17 cellular contexts compared by ENCODE assay signal in genomic region chrX:37763400-37763799, GRCh38. TPM values are rescaled to one million over a fixed set of nuclear protein-coding genes. Genes with fewer than 3 reads are reported as not detected.
DNase-seq lines count a peak whose midpoint lies in the region; ATAC-seq, FAIRE-seq and TF ChIP-seq lines count a peak whose summit lies in the region.
"Had no signal": no experiment of that assay in that cellular context is flagged by ENCODE, and none has a peak within 500 bp of the region (broad histone marks: within the 10 kb centered on the region; RNA-seq: fewer than 3 reads in every experiment).

No MANE protein-coding gene starts in this region.

- no peaks in the 10 kb centered on the region for H3F3A ChIP-seq in OCI-LY1 (ENCODE audit: insufficient read depth, low read length)

- H3K9me3 ChIP-seq in BLaER1: peaks cover 16% of the 10 kb centered on the region
- no peaks in the 10 kb centered on the region for H3K9me3 ChIP-seq in OCI-LY1 (ENCODE audit: low read length)
- H3K9me3 ChIP-seq: Peyer's patch had no signal

- H3K27ac ChIP-seq in BLaER1: peak overlapping the region; percentile 5; the same call in 1 of the 2 replicates
- H3K27ac ChIP-seq in OCI-LY1 (ENCODE audit: low read depth, low read length, poor library complexity, severe bottlenecking): peak overlapping the region; percentile 67

- no peaks in the 10 kb centered on the region for H3K9me2 ChIP-seq in OCI-LY1 (ENCODE audit: low read depth, low read length)

- H3K27me3 Mint-ChIP-seq in naive B cell: no peaks in the 10 kb centered on the region

- H3K4me2 ChIP-seq in BLaER1 (0 out of 2 replicates have a peak overlapping the region, but pooled peaks have one; percentile 6), OCI-LY1 (ENCODE audit: low read length) (no peak overlapping the region; the same call in 1 of the 2 replicates)

- H3K4me1 ChIP-seq in BLaER1 (peaks cover 21% of the 10 kb centered on the region), OCI-LY1 (ENCODE audit: insufficient read depth, low read length, severe bottlenecking) (peaks cover 16% of the 10 kb centered on the region)
- H3K4me1 ChIP-seq: Peyer's patch had no signal

- DNase-seq in GM12891 (ENCODE audit: insufficient read length, low spot score) (no peak), naive B cell (peak; percentile 30), A172 (ENCODE audit: low spot score) (no peak), glomerular visceral epithelial cell (ENCODE audit: extremely low spot score) (no peak)
- DNase-seq in stimulated activated CD4-positive, alpha-beta T cell treated with anti-CD3 and anti-CD28 coated beads, Interleukin-1b, Interleukin-23, amount 100 ng/mL, for 48 hours: no peak
- DNase-seq: GOT3, Karpas-422, MM.1S, NCI-H1105, NCI-H1694 treated with DMSO at 0.1 percent for 48 hours, NCI-H345, Peyer's patch, SHP77 had no signal

- no peaks in the 10 kb centered on the region for H3K36me3 ChIP-seq in BLaER1
- no peaks in the 10 kb centered on the region for H3K36me3 ChIP-seq in OCI-LY1 (ENCODE audit: insufficient read depth, low read length)
- H3K36me3 ChIP-seq: Peyer's patch had no signal

- TF ChIP-seq CTCF in OCI-LY1 (IDR thresholded peaks at IDR 0.05; ENCODE audit: low read length): no peak

- no peaks in the 10 kb centered on the region for H3K79me2 ChIP-seq in OCI-LY1 (ENCODE audit: insufficient read depth, low read length)

- ATAC-seq in naive B cell (ENCODE audit: low read depth in 2 of 2): peak; percentile 88 to 91
- ATAC-seq: SK-N-SH treated with all-trans-retinoic acid at 6 μM for 48 hours had no signal

- H3K4me3 Mint-ChIP-seq in naive B cell: peak overlapping the region in 5 of 8 donors; percentile 32 to 57 (median 45)

- TF ChIP-seq POLR2A in GM12891 (IDR thresholded peaks at IDR 0.05; ENCODE audit: low read depth, low read length): no peak

- H3K27me3 ChIP-seq in BLaER1 (no peaks in the 10 kb centered on the region), OCI-LY1 (ENCODE audit: insufficient read depth, low read length) (no peaks in the 10 kb centered on the region)
- H3K27me3 ChIP-seq: Peyer's patch had no signal

- H3K4me1 Mint-ChIP-seq in naive B cell: peaks cover 43 to 59% (median 54%) of the 10 kb centered on the region in 3 donors

- peak; percentile 95 for FAIRE-seq in GM12891 (lab: Jason Lieb, UNC)

- H3K4me3 ChIP-seq in BLaER1: no peak overlapping the region
- no peak overlapping the region for H3K4me3 ChIP-seq in OCI-LY1 (ENCODE audit: low read depth, low read length, poor library complexity, severe bottlenecking)
- H3K4me3 ChIP-seq: Peyer's patch had no signal

- H4K20me1 ChIP-seq in BLaER1 (no peaks in the 10 kb centered on the region), OCI-LY1 (ENCODE audit: insufficient read depth, low read length) (no peaks in the 10 kb centered on the region)

- H3K27ac Mint-ChIP-seq in naive B cell: peak overlapping the region; percentile 53 to 93 (median 90)

- H3K9ac ChIP-seq in BLaER1: no peak overlapping the region
- H3K9ac ChIP-seq in OCI-LY1 (ENCODE audit: low read length): no peak overlapping the region

- H2AFZ ChIP-seq in OCI-LY1 (ENCODE audit: low read length): no peak overlapping the region

- no peaks in the 10 kb centered on the region for H3K36me3 Mint-ChIP-seq in naive B cell

- peaks cover 0 to 3% (median 0%) of the 10 kb centered on the region in 7 donors for H3K9me3 Mint-ChIP-seq in naive B cell

TF ChIP-seq in GM12891, 5 proteins besides CTCF, POLR2A, EP300 and RAD21:
- no peak for TF ChIP-seq POLR2AphosphoS5 (IDR thresholded peaks at IDR 0.05; ENCODE audit: low read depth, low read length)
- TF ChIP-seq PAX5 (IDR thresholded peaks at IDR 0.05; ENCODE audit: insufficient read depth, low read length, severe bottlenecking): no peak
- no peak for TF ChIP-seq SPI1 (IDR thresholded peaks at IDR 0.05; ENCODE audit: low read depth, low read length)
- no peak for TF ChIP-seq POU2F2 (IDR thresholded peaks at IDR 0.05; ENCODE audit: low read depth, low read length)
- TF ChIP-seq TAF1 (IDR thresholded peaks at IDR 0.05; ENCODE audit: low read depth, low read length): no peak

RNA-seq across cellular contexts. Expression of gene CYBB, which starts 16.5 kb away (rescaled TPM):
- 24.7 TPM for polyA plus RNA-seq in GM12891 (2012; ENCODE audit: low read depth, missing spikeins)
- 100 to 1,000 TPM in 5 of 6 donors, 10 to 100 TPM in 1; 81.2 to 182 (median 161) TPM for polyA plus RNA-seq in naive B cell (ENCODE audit: low read depth in 6 of 6)
- total RNA-seq in A172 (2014; rRNA removed; shearing (Covaris generic)): 0.19 TPM in 1 of 2 replicates, not detected in the other
- total RNA-seq: A673 had no signal
